24 cellular contexts compared by ENCODE assay signal in genomic region chr5:135428586-135428985, GRCh38. TPM values are rescaled to one million over a fixed set of nuclear protein-coding genes. Genes with fewer than 3 reads are reported as not detected.
"Had no signal": no experiment of that assay in that cellular context is flagged by ENCODE, and none has a peak within 500 bp of the region (broad histone marks: within the 10 kb centered on the region; RNA-seq: fewer than 3 reads in every experiment).

No MANE protein-coding gene starts in this region.

- FAIRE-seq: HepG2, RCC 7860 had no signal

- H3K4me1 ChIP-seq: SJSA1 had no signal

- H3K4me2 ChIP-seq: KMS-11 had no signal

- H3K27ac ChIP-seq: KMS-11, SJSA1, SK-N-MC had no signal

- DNase-seq: IMR-90, Kasumi-1, MM.1S, NCI-H1105 treated with DMSO at 0.1 percent for 48 hours, NCI-H1417 treated with DMSO at 0.1 percent for 48 hours, NCI-H146, NCI-H1694 treated with DMSO at 0.1 percent for 48 hours, NCI-H1930, NCI-H2081, NCI-H226, NCI-H510A, NCI-H524 treated with DMSO at 0.1 percent for 48 hours, NCI-H69, NCI-H774, RPMI8226, SIG-M5 had no signal

- H3K9ac ChIP-seq: KMS-11 had no signal

- H3K27me3 ChIP-seq: SJSA1 had no signal

- H3K4me3 ChIP-seq: SJSA1, SK-N-MC had no signal

- H3K36me3 ChIP-seq: SJSA1 had no signal

RNA-seq across cellular contexts. Expression of gene DCANP1, which starts 18.6 kb away (rescaled TPM):
- total RNA-seq: HepG2, HT1080, IMR-90, M059J, Right ventricle myocardium superior, SJSA1 had no signal
- polyA plus RNA-seq: HepG2, IMR-90 had no signal

RNA-seq across cellular contexts. Expression of gene TIFAB, which starts 23.6 kb away (rescaled TPM):
- total RNA-seq: HepG2, HT1080, IMR-90, M059J, Right ventricle myocardium superior, SJSA1 had no signal
- polyA plus RNA-seq: HepG2, IMR-90 had no signal
